1 cellular context compared by ENCODE assay signal in the genomic region with DNA sequence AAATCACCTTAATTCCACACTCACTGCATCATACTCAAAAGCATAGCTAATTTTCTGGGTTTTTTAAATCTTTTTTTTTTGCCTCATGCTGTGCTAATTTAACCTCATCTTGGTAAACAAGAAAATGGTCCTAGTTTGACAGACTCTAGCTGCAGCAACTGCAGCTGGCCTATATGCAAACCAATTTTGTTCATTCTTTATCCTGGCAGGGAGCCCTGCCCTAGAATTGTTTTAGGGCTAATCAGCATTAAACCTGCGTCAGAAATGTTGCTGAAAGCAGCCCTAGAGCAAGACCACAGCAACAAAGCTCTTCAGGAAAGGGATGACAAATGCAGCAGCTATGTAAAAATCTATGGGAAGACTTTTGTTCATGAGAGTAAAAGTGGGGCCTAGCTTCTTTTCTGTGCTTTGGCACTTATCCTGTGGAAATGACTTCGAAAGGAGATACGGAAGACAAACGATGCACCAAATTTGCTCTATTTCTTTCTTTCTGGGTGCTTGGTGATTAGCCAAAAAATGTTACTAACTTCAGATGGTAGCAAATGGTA.
TF ChIP-seq lines count a peak whose summit lies in the region.

No MANE protein-coding gene starts in this region.

TF ChIP-seq in H1, 55 proteins besides CTCF, POLR2A, EP300 and RAD21 (continued from another document):
- TF ChIP-seq NANOG (IDR thresholded peaks at IDR 0.05; ENCODE audit: insufficient read depth, low read depth, low read length, poor library complexity, severe bottlenecking), result peak; percentile 68
- TF ChIP-seq NRF1 (IDR thresholded peaks at IDR 0.05; ENCODE audit: low read depth, low read length), result no peak
- no peak for TF ChIP-seq RFX5 (IDR thresholded peaks at IDR 0.05; ENCODE audit: borderline replicate concordance, low read depth, low read length)
- TF ChIP-seq MAFK (IDR thresholded peaks at IDR 0.05; ENCODE audit: low read depth, low read length), result no peak
- TF ChIP-seq YY1 (IDR thresholded peaks at IDR 0.05; ENCODE audit: low read depth, low read length), result no peak
- no peak for TF ChIP-seq KDM4A (IDR thresholded peaks at IDR 0.05; ENCODE audit: low read depth, low read length, severe bottlenecking)
- TF ChIP-seq ATF3 (IDR thresholded peaks at IDR 0.05; ENCODE audit: insufficient read depth, low read depth, low read length), result no peak
- TF ChIP-seq SP1 (IDR thresholded peaks at IDR 0.05; ENCODE audit: low read depth, low read length), result peak; percentile 44; the same call in 1 of the 2 replicates
- TF ChIP-seq GTF2F1 (IDR thresholded peaks at IDR 0.05; ENCODE audit: borderline replicate concordance, low read depth, low read length), result no peak
- TF ChIP-seq TCF12 (IDR thresholded peaks at IDR 0.05; ENCODE audit: low read depth, low read length), result peak; percentile 91
- TF ChIP-seq ZNF274 (IDR thresholded peaks at IDR 0.05; ENCODE audit: borderline replicate concordance, extremely low read depth, low read length), result no peak
- no peak for TF ChIP-seq KDM1A (IDR thresholded peaks at IDR 0.05; ENCODE audit: borderline replicate concordance, low read length)
- peak; percentile 79 for TF ChIP-seq JUND (IDR thresholded peaks at IDR 0.05; ENCODE audit: low read length)
- TF ChIP-seq ASH2L (IDR thresholded peaks at IDR 0.05; ENCODE audit: low read length), result no peak
- TF ChIP-seq USF2 (IDR thresholded peaks at IDR 0.05; ENCODE audit: low read length), result no peak
- TF ChIP-seq TEAD4 (IDR thresholded peaks at IDR 0.05; ENCODE audit: low read depth, low read length), result no peak
- TF ChIP-seq FOSL1 (IDR thresholded peaks at IDR 0.05; ENCODE audit: insufficient read depth, low read depth, low read length), result no peak
- TF ChIP-seq TBP (IDR thresholded peaks at IDR 0.05; ENCODE audit: low read depth, low read length), result no peak
- TF ChIP-seq CBX8 (IDR thresholded peaks at IDR 0.05; ENCODE audit: borderline replicate concordance, low read depth, low read length), result no peak
- TF ChIP-seq POLR2AphosphoS5 (IDR thresholded peaks at IDR 0.05; ENCODE audit: low read depth, low read length), result no peak
- TF ChIP-seq CHD7 (IDR thresholded peaks at IDR 0.05; ENCODE audit: insufficient replicate concordance, low read length), result peak; percentile 80
